ENCODE assay signal across 9 cellular contexts in genomic region chr19:58546131-58546530, GRCh38. TPM values are rescaled to one million over a fixed set of nuclear protein-coding genes. Genes with fewer than 3 reads are reported as not detected.
DNase-seq lines count a peak whose midpoint lies in the region; ATAC-seq and TF ChIP-seq lines count a peak whose summit lies in the region.
"Had no signal": no experiment of that assay in that cellular context is flagged by ENCODE, and none has a peak within 500 bp of the region (broad histone marks: within the 10 kb centered on the region; RNA-seq: fewer than 3 reads in every experiment).

No MANE protein-coding gene starts in this region.

- DNase-seq in right atrium auricular region (ENCODE audit: low spot score) = no peak
- DNase-seq in cardiac septum (ENCODE audit: low spot score) = no peak
- DNase-seq in brain microvascular endothelial cell = no peak
- DNase-seq in mesendoderm = no peak
- no peak for DNase-seq in vagina (ENCODE audit: extremely low spot score in 2 of 2)
- no peak for DNase-seq in mucosa of gallbladder (ENCODE audit: low spot score)
- no peak for DNase-seq in NCI-H187 (lab: John Stamatoyannopoulos, UW)
- DNase-seq: midbrain had no signal

- peaks cover 33% of the 10 kb centered on the region for H3K79me1 ChIP-seq in mesendoderm (ENCODE audit: low read length)

- H2BK15ac ChIP-seq in mesendoderm (replicated peaks; ENCODE audit: low read depth) = no peak overlapping the region

- peaks cover 0 to 32% of the 10 kb centered on the region in 2 donors for H3K4me1 ChIP-seq in right atrium auricular region
- H3K4me1 ChIP-seq in mesendoderm (ENCODE audit: control insufficient read depth, low read depth, low read length) = peaks cover 8% of the 10 kb centered on the region
- peaks cover 34% of the 10 kb centered on the region for H3K4me1 ChIP-seq in vagina

- peak overlapping the region; percentile 100 for H3K9ac ChIP-seq in mesendoderm (ENCODE audit: low read length)

- no peak overlapping the region for H2BK5ac ChIP-seq in mesendoderm (ENCODE audit: low read length)

- H2BK120ac ChIP-seq in mesendoderm (ENCODE audit: low read depth, low read length) = no peak overlapping the region

- H3K18ac ChIP-seq in mesendoderm (ENCODE audit: low read length) = no peak overlapping the region

- H3K56ac ChIP-seq in mesendoderm (ENCODE audit: low read length) = peak overlapping the region; percentile 99

- H4K5ac ChIP-seq in mesendoderm (ENCODE audit: low read length) = no peak overlapping the region

- H3K79me2 ChIP-seq in mesendoderm (ENCODE audit: control insufficient read depth, insufficient read depth, low read length) = peaks cover 54% of the 10 kb centered on the region

- H3K4ac ChIP-seq in mesendoderm (ENCODE audit: low read depth, low read length) = no peak overlapping the region

- H3K27ac ChIP-seq in right atrium auricular region (peak overlapping the region in 1 of 2 donors; percentile 20), brain microvascular endothelial cell (no peak overlapping the region), mesendoderm (ENCODE audit: low read depth, low read length) (no peak overlapping the region), vagina (peak overlapping the region; percentile 96)

- H3K4me3 ChIP-seq in right atrium auricular region (peak overlapping the region; percentile 89 to 95), brain microvascular endothelial cell (ENCODE audit: low read depth, low read length) (peak overlapping the region; percentile 88), mesendoderm (ENCODE audit: low read length) (peak overlapping the region; percentile 99), vagina (peak overlapping the region; percentile 94 to 99)

- no peaks in the 10 kb centered on the region for H3K27me3 ChIP-seq in right atrium auricular region
- H3K27me3 ChIP-seq in brain microvascular endothelial cell (replicated peaks) = no peaks in the 10 kb centered on the region
- H3K27me3 ChIP-seq in mesendoderm (ENCODE audit: insufficient read depth, low read length, poor library complexity) = no peaks in the 10 kb centered on the region
- no peaks in the 10 kb centered on the region for H3K27me3 ChIP-seq in vagina

- H4K8ac ChIP-seq in mesendoderm (ENCODE audit: low read depth, low read length) = no peak overlapping the region

- TF ChIP-seq POLR2A in vagina (IDR thresholded peaks at IDR 0.05) = no peak

- ATAC-seq in GM21737 (IDR thresholded peaks at IDR 0.05; ENCODE audit: unreplicated experiment) = no peak

- H3K36me3 ChIP-seq in right atrium auricular region = peaks cover 48% of the 10 kb centered on the region
- H3K36me3 ChIP-seq in brain microvascular endothelial cell (replicated peaks) = peaks cover 39% of the 10 kb centered on the region
- H3K36me3 ChIP-seq in mesendoderm (ENCODE audit: control insufficient read depth, insufficient read depth, low read length) = peaks cover 34% of the 10 kb centered on the region
- peaks cover 0 to 47% of the 10 kb centered on the region in 2 donors for H3K36me3 ChIP-seq in vagina

- H3K9me3 ChIP-seq in right atrium auricular region (no peaks in the 10 kb centered on the region), vagina (no peaks in the 10 kb centered on the region)

- intact Hi-C loops in cardiac septum (cut with DNase I) = no loop called here
- intact Hi-C loops in vagina (cut with DNase I) = no loop called here

- TF ChIP-seq CTCF in right atrium auricular region (IDR thresholded peaks at IDR 0.05) (no peak), brain microvascular endothelial cell (IDR thresholded peaks at IDR 0.05; ENCODE audit: low read depth, low read length, missing control alignments) (no peak), vagina (IDR thresholded peaks at IDR 0.05) (no peak)

- H3K4me2 ChIP-seq in mesendoderm (ENCODE audit: low read length) = peak overlapping the region; percentile 73

- in situ Hi-C loops in brain microvascular endothelial cell (cut with HindIII; ENCODE audit: low pct_ligation_motif_present, low sequenced_read_pairs) = no loop called here

- H3K23ac ChIP-seq in mesendoderm (ENCODE audit: low read length) = no peak overlapping the region

- no peak overlapping the region for H2AK5ac ChIP-seq in mesendoderm (ENCODE audit: low read length)

RNA-seq across cellular contexts. Expression of gene TRIM28, which starts 2.3 kb away (rescaled TPM):
- total RNA-seq in right atrium auricular region (100 to 1,000 TPM in 1 of 2 donors, 10 to 100 TPM in 1; 99.6 to 207 TPM), cardiac septum (140 TPM), vagina (274 TPM), mucosa of gallbladder (286 TPM)
- 1,044 TPM for polyA plus RNA-seq in mesendoderm (2013, experiment 1 of 2)
- 1,033 TPM for polyA plus RNA-seq in mesendoderm (2013, experiment 2 of 2)

RNA-seq across cellular contexts. Expression of gene CHMP2A, which starts 8.8 kb away (rescaled TPM):
- total RNA-seq in right atrium auricular region (100 to 1,000 TPM; 109 to 121 TPM), cardiac septum (138 TPM), vagina (76.4 TPM), mucosa of gallbladder (154 TPM)
- 60.0 TPM for polyA plus RNA-seq in mesendoderm (2013, experiment 1 of 2)
- polyA plus RNA-seq in mesendoderm (2013, experiment 2 of 2) = 58.5 TPM

RNA-seq across cellular contexts. Expression of gene UBE2M, which starts 12.3 kb away (rescaled TPM):
- total RNA-seq in right atrium auricular region (10 to 100 TPM; 30.9 to 38.8 TPM), cardiac septum (111 TPM), vagina (33.6 TPM), mucosa of gallbladder (64.0 TPM)
- 86.4 TPM for polyA plus RNA-seq in mesendoderm (2013, experiment 1 of 2)
- polyA plus RNA-seq in mesendoderm (2013, experiment 2 of 2) = 88.0 TPM

RNA-seq across cellular contexts. Expression of gene ZBTB45, which starts 26.5 kb away (rescaled TPM):
- 10 to 100 TPM in 1 of 2 donors, 1 to 10 TPM in 1; 7.2 to 14.3 TPM for total RNA-seq in right atrium auricular region
- 13.8 TPM for total RNA-seq in cardiac septum
- 13.0 TPM for polyA plus RNA-seq in mesendoderm (2013, experiment 1 of 2)
- 12.6 TPM for polyA plus RNA-seq in mesendoderm (2013, experiment 2 of 2)
- 14.0 TPM for total RNA-seq in vagina
- total RNA-seq in mucosa of gallbladder = 22.8 TPM

RNA-seq across cellular contexts. Expression of gene MZF1, which starts 27.0 kb away (rescaled TPM):
- 10 to 100 TPM in 1 of 2 donors, 1 to 10 TPM in 1; 6.5 to 11.3 TPM for total RNA-seq in right atrium auricular region
- total RNA-seq in cardiac septum = 12.4 TPM
- polyA plus RNA-seq in mesendoderm (2013, experiment 1 of 2) = 6.5 TPM
- 6.3 TPM for polyA plus RNA-seq in mesendoderm (2013, experiment 2 of 2)
- 32.2 TPM for total RNA-seq in vagina
- total RNA-seq in mucosa of gallbladder = 67.6 TPM
